8 cellular contexts compared by ENCODE assay signal in genomic region chr15:29698030-29698701, GRCh38.
A peak's percentile ranks its signal among the peaks of the same experiment; 100 is the strongest.
DNase-seq lines count a peak whose midpoint lies in the region; ATAC-seq and TF ChIP-seq lines count a peak whose summit lies in the region.
"Had no signal": no experiment of that assay in that cellular context is flagged by ENCODE, and none has a peak within 500 bp of the region (broad histone marks: within the 10 kb centered on the region; RNA-seq: fewer than 3 reads in every experiment).

No MANE protein-coding gene starts in this region.

- H3K36me3 ChIP-seq in Panc1 (ENCODE audit: control insufficient read depth, insufficient read depth, low read length) = peaks cover 12% of the 10 kb centered on the region
- peaks cover 8% of the 10 kb centered on the region for H3K36me3 ChIP-seq in fibroblast of lung (ENCODE audit: control insufficient read depth, insufficient read depth, low read length)
- peaks cover 0 to 40% of the 10 kb centered on the region in 2 donors for H3K36me3 ChIP-seq in gastrocnemius medialis

- no peaks in the 10 kb centered on the region for H4K20me1 ChIP-seq in fibroblast of lung (ENCODE audit: control insufficient read depth, extremely low read depth, insufficient read depth, low read length)

- no peak overlapping the region for H3K4me3 Mint-ChIP-seq in stimulated activated naive B cell treated with anti-CD40 and anti-IgM and Interleukin-4, amounts not matched to agents 10 μg/mL and 1 μg/mL and 100 μg/mL, for 72 hours
- H3K4me3 Mint-ChIP-seq: activated CD4-positive, alpha-beta T cell treated with anti-CD3 and anti-CD28 coated beads for 36 hours had no signal

- no peak overlapping the region for H2AFZ ChIP-seq in fibroblast of lung (ENCODE audit: low read length)

- no TSS peak for BruUV-seq in Panc1 (replicated peaks; lab: Mats Ljungman, UMichigan)

- no peaks in the 10 kb centered on the region for H3K79me2 ChIP-seq in fibroblast of lung (ENCODE audit: control insufficient read depth, insufficient read depth, low read length)

- TF ChIP-seq POLR2A in gastrocnemius medialis (IDR thresholded peaks at IDR 0.05) = no peak

- H3K9me3 ChIP-seq in Panc1 (ENCODE audit: control insufficient read depth, insufficient read depth, low read depth, low read length) = no peaks in the 10 kb centered on the region
- no peaks in the 10 kb centered on the region for H3K9me3 ChIP-seq in fibroblast of lung (ENCODE audit: control insufficient read depth, insufficient read depth, low read depth, low read length)
- no peaks in the 10 kb centered on the region for H3K9me3 ChIP-seq in gastrocnemius medialis

- H3K4me1 ChIP-seq in Panc1 (ENCODE audit: control insufficient read depth, insufficient read depth, low read length) (no peaks in the 10 kb centered on the region), fibroblast of lung (ENCODE audit: control insufficient read depth, extremely low read depth, insufficient read depth, low read length) (peaks cover 3% of the 10 kb centered on the region), gastrocnemius medialis (no peaks in the 10 kb centered on the region)

- peaks cover 5 to 12% of the 10 kb centered on the region in 2 donors for H3K9me3 Mint-ChIP-seq in stimulated activated naive B cell treated with anti-CD40 and anti-IgM and Interleukin-4, amounts not matched to agents 10 μg/mL and 1 μg/mL and 100 μg/mL, for 72 hours

- no peak overlapping the region for H3K4me2 ChIP-seq in fibroblast of lung (ENCODE audit: extremely low read depth, insufficient read depth, low read length)

- ATAC-seq in Panc1 (peak; percentile 43; the same call in 1 of the 2 replicates), gastrocnemius medialis (no peak)
- no peak for ATAC-seq in stimulated activated naive B cell treated with anti-CD40 and anti-IgM and Interleukin-4, amounts not matched to agents 10 μg/mL and 1 μg/mL and 100 μg/mL, for 72 hours (replicated peaks)
- ATAC-seq: activated CD4-positive, alpha-beta T cell treated with anti-CD3 and anti-CD28 coated beads for 36 hours had no signal

- TF ChIP-seq CTCF in Panc1 (IDR thresholded peaks at IDR 0.05) (no peak), fibroblast of lung (conservative IDR thresholded peaks at IDR 0.05 in 1 of 2, IDR thresholded peaks at IDR 0.05 in 1 of 2; ENCODE audit: low read depth in 1 of 2, low read length in 2 of 2) (no peak), gastrocnemius medialis (IDR thresholded peaks at IDR 0.05 in 4 of 5, conservative IDR thresholded peaks at IDR 0.05 in 1 of 5) (no peak)

- H3K9ac ChIP-seq in fibroblast of lung (ENCODE audit: insufficient read depth, low read length) = no peak overlapping the region

- DNase-seq in HK-2 (ENCODE audit: unreplicated experiment) = peak; percentile 66
- peak; percentile 75 for DNase-seq in Panc1 (ENCODE audit: low read depth, low spot score)
- DNase-seq in fibroblast of lung (ENCODE audit: low read depth in 2 of 2) = peak; percentile 50 to 91
- DNase-seq in pulmonary artery endothelial cell (ENCODE audit: low read depth, low spot score) = peak; percentile 77
- DNase-seq in stimulated activated naive B cell treated with anti-CD40 and anti-IgM and Interleukin-4, amounts not matched to agents 10 μg/mL and 1 μg/mL and 100 μg/mL, for 72 hours = no peak
- no peak for DNase-seq in gastrocnemius medialis
- DNase-seq in activated CD4-positive, alpha-beta T cell treated with anti-CD3 and anti-CD28 coated beads for 48 hours = no peak
- DNase-seq: activated CD4-positive, alpha-beta T cell treated with anti-CD3 and anti-CD28 coated beads for 36 hours had no signal

- H3K4me3 ChIP-seq in Panc1 (ENCODE audit: low read depth in 2 of 2, low read length in 2 of 2) = no peak overlapping the region
- no peak overlapping the region for H3K4me3 ChIP-seq in fibroblast of lung (replicated peaks in 1 of 4; ENCODE audit: control extremely low read depth in 1 of 4, insufficient read depth in 1 of 4, low read depth in 3 of 4, low read length in 4 of 4)
- no peak overlapping the region for H3K4me3 ChIP-seq in gastrocnemius medialis

- no peaks in the 10 kb centered on the region for H3K4me1 Mint-ChIP-seq in stimulated activated naive B cell treated with anti-CD40 and anti-IgM and Interleukin-4, amounts not matched to agents 10 μg/mL and 1 μg/mL and 100 μg/mL, for 72 hours
- H3K4me1 Mint-ChIP-seq: activated CD4-positive, alpha-beta T cell treated with anti-CD3 and anti-CD28 coated beads for 36 hours had no signal

- intact Hi-C loops in Panc1 (cut with micrococcal nuclease; ENCODE audit: unreplicated experiment) (no loop called here), gastrocnemius medialis (cut with DNase I; ENCODE audit: low total_unique reads) (no loop called here)

- no peak overlapping the region for H3K27ac Mint-ChIP-seq in stimulated activated naive B cell treated with anti-CD40 and anti-IgM and Interleukin-4, amounts not matched to agents 10 μg/mL and 1 μg/mL and 100 μg/mL, for 72 hours
- H3K27ac Mint-ChIP-seq: activated CD4-positive, alpha-beta T cell treated with anti-CD3 and anti-CD28 coated beads for 36 hours had no signal

- H3K27me3 ChIP-seq in Panc1 (ENCODE audit: control insufficient read depth, insufficient read depth, low read length) (no peaks in the 10 kb centered on the region), fibroblast of lung (ENCODE audit: control insufficient read depth, insufficient read depth, low read length) (no peaks in the 10 kb centered on the region), gastrocnemius medialis (no peaks in the 10 kb centered on the region)

- in situ Hi-C loops in Panc1 (cut with HindIII; ENCODE audit: low pct_unique_long_range_greater_than_20kb, low sequenced_read_pairs) (no loop called here), gastrocnemius medialis (cut with MboI; ENCODE audit: low sequenced_read_pairs in 4 of 4) (no loop called here)

- H3K27ac ChIP-seq in Panc1 (ENCODE audit: low read length) (no peak overlapping the region), fibroblast of lung (ENCODE audit: insufficient read depth, low read length) (no peak overlapping the region), gastrocnemius medialis (no peak overlapping the region)

- CTCF ChIA-PET in Panc1 (lab: Charles Lee) = no interaction called here

- no peaks in the 10 kb centered on the region for H3K27me3 Mint-ChIP-seq in stimulated activated naive B cell treated with anti-CD40 and anti-IgM and Interleukin-4, amounts not matched to agents 10 μg/mL and 1 μg/mL and 100 μg/mL, for 72 hours

- H3K36me3 Mint-ChIP-seq in stimulated activated naive B cell treated with anti-CD40 and anti-IgM and Interleukin-4, amounts not matched to agents 10 μg/mL and 1 μg/mL and 100 μg/mL, for 72 hours = no peaks in the 10 kb centered on the region

- POLR2A ChIA-PET in Panc1 (lab: Charles Lee) = no interaction called here

Comparison
In these comparisons a context has a peak if more than half of its experiments do, and no peak if none do; other contexts are left out.
1. DNase-seq: peak in HK-2 (single experiment), Panc1 (single experiment), fibroblast of lung (2 of 2) and pulmonary artery endothelial cell (single experiment); none in stimulated activated naive B cell treated with anti-CD40 and anti-IgM and Interleukin-4, amounts not matched to agents 10 μg/mL and 1 μg/mL and 100 μg/mL, for 72 hours (single experiment), gastrocnemius medialis (0 of 2) and activated CD4-positive, alpha-beta T cell treated with anti-CD3 and anti-CD28 coated beads for 48 hours (single experiment).